15 cellular contexts compared by ENCODE assay signal in genomic region chr6:126446187-126446696, GRCh38.
A peak's percentile ranks its signal among the peaks of the same experiment; 100 is the strongest.
DNase-seq lines count a peak whose midpoint lies in the region; ATAC-seq and TF ChIP-seq lines count a peak whose summit lies in the region.
"Had no signal": no experiment of that assay in that cellular context is flagged by ENCODE, and none has a peak within 500 bp of the region (broad histone marks: within the 10 kb centered on the region; RNA-seq: fewer than 3 reads in every experiment).

No MANE protein-coding gene starts in this region.

- H3K27me3 Mint-ChIP-seq in activated CD4-positive, alpha-beta memory T cell treated with anti-CD3 and anti-CD28 coated beads for 36 hours: no peaks in the 10 kb centered on the region
- H3K27me3 Mint-ChIP-seq: CD4-positive, alpha-beta memory T cell had no signal

- no TSS peak for BruUV-seq in A673 (replicated peaks; lab: Mats Ljungman, UMichigan)

- H3K36me3 Mint-ChIP-seq in activated CD4-positive, alpha-beta memory T cell treated with anti-CD3 and anti-CD28 coated beads for 36 hours: no peaks in the 10 kb centered on the region
- H3K36me3 Mint-ChIP-seq: CD4-positive, alpha-beta memory T cell had no signal

- no peak overlapping the region for H2AFZ ChIP-seq in hepatocyte

- POLR2A ChIA-PET in A673 (lab: Charles Lee; ENCODE audit: low non-redundant PET): no interaction called here
- POLR2A ChIA-PET in activated CD4-positive, alpha-beta memory T cell treated with anti-CD3 and anti-CD28 coated beads for 36 hours (lab: Charles Lee): no interaction called here

- CTCF ChIA-PET in A673 (lab: Charles Lee): interaction anchor here (0.7 kb wide), 1 partner anchor 59 kb away, joined by 19 read pairs; no protein-coding TSS in a partner anchor
- CTCF ChIA-PET in activated CD4-positive, alpha-beta memory T cell treated with anti-CD3 and anti-CD28 coated beads for 36 hours (lab: Charles Lee): no interaction called here

- no peak for ATAC-seq in GM21367 (IDR thresholded peaks at IDR 0.05; ENCODE audit: unreplicated experiment)

- DNase-seq in A673 (ENCODE audit: low spot score) (peak; percentile 1), NCI-H82 treated with DMSO at 0.1 percent for 48 hours (lab: John Stamatoyannopoulos, UW; ENCODE audit: unreplicated experiment) (peak; percentile 72), hepatocyte (ENCODE audit: low spot score) (no peak), retinal pigment epithelial cell (ENCODE audit: low read depth) (peak; percentile 33), GM13976 (ENCODE audit: low spot score) (no peak)
- no peak for DNase-seq in activated CD4-positive, alpha-beta memory T cell treated with anti-CD3 and anti-CD28 coated beads for 36 hours
- DNase-seq: 8988T; BE2C; CD4-positive, alpha-beta memory T cell; COR-L47; DMS53; GF-D8; HCEC 1CT had no signal

- H3K27ac ChIP-seq in A673 (ENCODE audit: low read depth, low read length, poor library complexity, severe bottlenecking) (no peak overlapping the region), hepatocyte (peak overlapping the region; percentile 36)
- H3K27ac ChIP-seq: C4-2B had no signal

- no peaks in the 10 kb centered on the region for H3K4me1 ChIP-seq in A673 (ENCODE audit: insufficient read depth, low read length, poor library complexity, severe bottlenecking)
- H3K4me1 ChIP-seq in hepatocyte (ENCODE audit: insufficient read depth): peaks cover 11% of the 10 kb centered on the region

- H3K27ac Mint-ChIP-seq in activated CD4-positive, alpha-beta memory T cell treated with anti-CD3 and anti-CD28 coated beads for 36 hours: no peak overlapping the region
- H3K27ac Mint-ChIP-seq: CD4-positive, alpha-beta memory T cell had no signal

- H3K9me2 ChIP-seq in hepatocyte (replicated peaks; ENCODE audit: insufficient read depth): no peaks in the 10 kb centered on the region

- H3K4me3 ChIP-seq in A673 (ENCODE audit: low read depth, low read length, poor library complexity, severe bottlenecking): no peak overlapping the region
- no peak overlapping the region for H3K4me3 ChIP-seq in hepatocyte
- no peak overlapping the region for H3K4me3 ChIP-seq in retinal pigment epithelial cell (ENCODE audit: low read length)

- in situ Hi-C loops in GM13976 (cut with MboI; ENCODE audit: low sequenced_read_pairs, unreplicated experiment): no loop called here

- no peaks in the 10 kb centered on the region for H3K4me1 Mint-ChIP-seq in activated CD4-positive, alpha-beta memory T cell treated with anti-CD3 and anti-CD28 coated beads for 36 hours (ENCODE audit: low read depth)
- H3K4me1 Mint-ChIP-seq: CD4-positive, alpha-beta memory T cell had no signal

- H3K4me2 ChIP-seq in hepatocyte: peak overlapping the region; percentile 8

- no peaks in the 10 kb centered on the region for H3K9me3 ChIP-seq in A673 (ENCODE audit: low read depth, low read length, poor library complexity, severe bottlenecking)
- no peaks in the 10 kb centered on the region for H3K9me3 ChIP-seq in hepatocyte (ENCODE audit: low read depth)
- H3K9me3 ChIP-seq: BE2C had no signal

- 44% methylated on average over 1 of the region's 1 CpG for WGBS in hepatocyte (ENCODE audit: low lambda C conversion rate, missing lambda C conversion rate)

- TF ChIP-seq CTCF in A673 (conservative IDR thresholded peaks at IDR 0.05; ENCODE audit: low read depth, low read length) (no peak), hepatocyte (IDR thresholded peaks at IDR 0.05; ENCODE audit: poor library complexity) (no peak), retinal pigment epithelial cell (conservative IDR thresholded peaks at IDR 0.05; ENCODE audit: low read depth, low read length) (no peak), GM13976 (IDR thresholded peaks at IDR 0.05; ENCODE audit: borderline replicate concordance, control extremely low read depth, extremely low read depth, insufficient read depth, missing control alignments) (no peak)

- no peak overlapping the region for H3K4me3 Mint-ChIP-seq in activated CD4-positive, alpha-beta memory T cell treated with anti-CD3 and anti-CD28 coated beads for 36 hours
- H3K4me3 Mint-ChIP-seq: CD4-positive, alpha-beta memory T cell had no signal

- no peaks in the 10 kb centered on the region for H4K20me1 ChIP-seq in hepatocyte (ENCODE audit: insufficient read depth, poor library complexity, severe bottlenecking)

- no peaks in the 10 kb centered on the region for H3K27me3 ChIP-seq in A673 (replicated peaks; ENCODE audit: insufficient read depth, low read depth, low read length, poor library complexity)
- no peaks in the 10 kb centered on the region for H3K27me3 ChIP-seq in hepatocyte
- H3K27me3 ChIP-seq: BE2C had no signal

- H3K79me2 ChIP-seq in hepatocyte: no peaks in the 10 kb centered on the region

- no peaks in the 10 kb centered on the region for H3K9me3 Mint-ChIP-seq in activated CD4-positive, alpha-beta memory T cell treated with anti-CD3 and anti-CD28 coated beads for 36 hours

- intact Hi-C loops in A673 (cut with micrococcal nuclease; ENCODE audit: unreplicated experiment): no loop called here
- intact Hi-C loops in activated CD4-positive, alpha-beta memory T cell treated with anti-CD3 and anti-CD28 coated beads for 36 hours (cut with micrococcal nuclease): no loop called here

- H3K36me3 ChIP-seq in A673 (ENCODE audit: insufficient read depth, low read length, poor library complexity, severe bottlenecking) (no peaks in the 10 kb centered on the region), hepatocyte (replicated peaks; ENCODE audit: insufficient read depth, low read depth) (no peaks in the 10 kb centered on the region)
- H3K36me3 ChIP-seq: BE2C had no signal

Comparison
In these comparisons a context has a peak if more than half of its experiments do, and no peak if none do; other contexts are left out.
1. DNase-seq: peak in A673 (single experiment), NCI-H82 treated with DMSO at 0.1 percent for 48 hours (single experiment) and retinal pigment epithelial cell (single experiment); none in hepatocyte (single experiment), activated CD4-positive, alpha-beta memory T cell treated with anti-CD3 and anti-CD28 coated beads for 36 hours (single experiment) and GM13976 (single experiment).